Comparison of ENCODE assay signal across 27 cellular contexts in genomic region chr2:236700703-236701102, GRCh38.
"Had no signal": no experiment of that assay in that cellular context is flagged by ENCODE, and none has a peak within 500 bp of the region (broad histone marks: within the 10 kb centered on the region; RNA-seq: fewer than 3 reads in every experiment).

No MANE protein-coding gene starts in this region.

- H3K9me3 ChIP-seq: adrenal gland, body of pancreas, esophagus squamous epithelium, gastroesophageal sphincter had no signal

- H3K4me3 Mint-ChIP-seq: activated CD4-positive, alpha-beta memory T cell treated with anti-CD3 and anti-CD28 coated beads for 36 hours; activated CD4-positive, alpha-beta T cell treated with anti-CD3 and anti-CD28 coated beads for 36 hours; activated CD4-positive, alpha-beta T cell treated with anti-CD3 and anti-CD28 coated beads, Interleukin-2, amount 10 ng/mL, durations not matched to agents 24 days and 14 days; activated CD8-positive, alpha-beta memory T cell treated with anti-CD3 and anti-CD28 coated beads, Interleukin-2, amount 10 ng/mL, durations not matched to agents 7 days and 5 days; activated CD8-positive, alpha-beta T cell treated with anti-CD3 and anti-CD28 coated beads, Interleukin-2, amount 10 ng/mL, durations not matched to agents 7 days and 5 days; activated naive CD4-positive, alpha-beta T cell treated with anti-CD3 and anti-CD28 coated beads for 36 hours; activated naive CD4-positive, alpha-beta T cell treated with anti-CD3 and anti-CD28 coated beads, Interleukin-2, amount 50 U/mL, for 24 hours; activated naive CD8-positive, alpha-beta T cell treated with anti-CD3 and anti-CD28 coated beads for 36 hours; activated naive CD8-positive, alpha-beta T cell treated with anti-CD3 and anti-CD28 coated beads, Interleukin-2, amount 50 U/mL, for 24 hours; activated T-cell treated with anti-CD3 and anti-CD28 coated beads, Interleukin-2, amount 50 U/mL, for 72 hours had no signal

- H3K9me3 Mint-ChIP-seq: activated CD4-positive, alpha-beta memory T cell treated with anti-CD3 and anti-CD28 coated beads for 36 hours; activated CD4-positive, alpha-beta T cell treated with anti-CD3 and anti-CD28 coated beads, Interleukin-2, amount 10 ng/mL, durations not matched to agents 24 days and 14 days; activated naive CD4-positive, alpha-beta T cell treated with anti-CD3 and anti-CD28 coated beads for 36 hours; activated naive CD4-positive, alpha-beta T cell treated with anti-CD3 and anti-CD28 coated beads, Interleukin-2, amount 50 U/mL, for 24 hours; activated naive CD8-positive, alpha-beta T cell treated with anti-CD3 and anti-CD28 coated beads for 36 hours; activated naive CD8-positive, alpha-beta T cell treated with anti-CD3 and anti-CD28 coated beads, Interleukin-2, amount 50 U/mL, for 24 hours; activated T-cell treated with anti-CD3 and anti-CD28 coated beads, Interleukin-2, amount 50 U/mL, for 72 hours had no signal

- H3K36me3 Mint-ChIP-seq: activated CD4-positive, alpha-beta memory T cell treated with anti-CD3 and anti-CD28 coated beads for 36 hours; activated CD8-positive, alpha-beta memory T cell treated with anti-CD3 and anti-CD28 coated beads, Interleukin-2, amount 10 ng/mL, durations not matched to agents 7 days and 5 days; activated naive CD4-positive, alpha-beta T cell treated with anti-CD3 and anti-CD28 coated beads, Interleukin-2, amount 50 U/mL, for 24 hours; activated naive CD8-positive, alpha-beta T cell treated with anti-CD3 and anti-CD28 coated beads for 36 hours had no signal

- H3K27me3 ChIP-seq: adrenal gland, body of pancreas, esophagus squamous epithelium, gastroesophageal sphincter had no signal

- H3K27ac ChIP-seq: adrenal gland, body of pancreas, epithelial cell of prostate, esophagus squamous epithelium, gastroesophageal sphincter had no signal

- H3K36me3 ChIP-seq: adrenal gland, esophagus squamous epithelium, gastroesophageal sphincter had no signal

- ATAC-seq: activated CD4-positive, alpha-beta T cell treated with anti-CD3 and anti-CD28 coated beads for 36 hours; activated CD8-positive, alpha-beta memory T cell treated with anti-CD3 and anti-CD28 coated beads, Interleukin-2, amount 10 ng/mL, durations not matched to agents 7 days and 5 days; activated CD8-positive, alpha-beta T cell treated with anti-CD3 and anti-CD28 coated beads, Interleukin-2, amount 10 ng/mL, durations not matched to agents 7 days and 5 days; activated naive CD8-positive, alpha-beta T cell treated with anti-CD3 and anti-CD28 coated beads, Interleukin-2, amount 50 U/mL, for 24 hours; activated T-cell treated with anti-CD3 and anti-CD28 coated beads, Interleukin-2, amount 50 U/mL, for 72 hours; body of pancreas; gastroesophageal sphincter had no signal

- FAIRE-seq: colon, endometrium, endothelial cell of umbilical vein had no signal

- H3K4me3 ChIP-seq: adrenal gland, body of pancreas, esophagus squamous epithelium, gastroesophageal sphincter had no signal

- H3K4me1 Mint-ChIP-seq: activated CD4-positive, alpha-beta T cell treated with anti-CD3 and anti-CD28 coated beads for 36 hours; activated CD4-positive, alpha-beta T cell treated with anti-CD3 and anti-CD28 coated beads, Interleukin-2, amount 10 ng/mL, durations not matched to agents 24 days and 14 days; activated CD8-positive, alpha-beta memory T cell treated with anti-CD3 and anti-CD28 coated beads, Interleukin-2, amount 10 ng/mL, durations not matched to agents 7 days and 5 days; activated naive CD4-positive, alpha-beta T cell treated with anti-CD3 and anti-CD28 coated beads, Interleukin-2, amount 50 U/mL, for 24 hours; activated naive CD8-positive, alpha-beta T cell treated with anti-CD3 and anti-CD28 coated beads for 36 hours; activated naive CD8-positive, alpha-beta T cell treated with anti-CD3 and anti-CD28 coated beads, Interleukin-2, amount 50 U/mL, for 24 hours had no signal

- DNase-seq: activated CD4-positive, alpha-beta memory T cell treated with anti-CD3 and anti-CD28 coated beads for 36 hours; activated CD4-positive, alpha-beta T cell treated with anti-CD3 and anti-CD28 coated beads for 36 hours; activated CD4-positive, alpha-beta T cell treated with anti-CD3 and anti-CD28 coated beads, Interleukin-2, amount 10 ng/mL, durations not matched to agents 24 days and 14 days; activated CD4-positive, CD25-positive, alpha-beta regulatory T cell; activated CD4-positive, CD25-positive, alpha-beta regulatory T cell treated with anti-CD3 and anti-CD28 coated beads, Interleukin-2, amount 50 U/mL, for 72 hours; activated CD8-positive, alpha-beta memory T cell treated with anti-CD3 and anti-CD28 coated beads, Interleukin-2, amount 10 ng/mL, durations not matched to agents 7 days and 5 days; activated CD8-positive, alpha-beta memory T cell treated with anti-CD3 and anti-CD28 coated beads, Interleukin-2, amount 50 U/mL, for 4 hours; activated CD8-positive, alpha-beta T cell treated with anti-CD3 and anti-CD28 coated beads, Interleukin-2, amount 10 ng/mL, durations not matched to agents 7 days and 5 days; activated naive CD4-positive, alpha-beta T cell treated with anti-CD3 and anti-CD28 coated beads for 36 hours; activated naive CD8-positive, alpha-beta T cell treated with anti-CD3 and anti-CD28 coated beads for 36 hours; activated naive CD8-positive, alpha-beta T cell treated with anti-CD3 and anti-CD28 coated beads, Interleukin-2, amount 50 U/mL, for 24 hours; activated T-cell treated with anti-CD3 and anti-CD28 coated beads, Interleukin-2, amount 50 U/mL, for 1 hour; activated T-cell treated with anti-CD3 and anti-CD28 coated beads, Interleukin-2, amount 50 U/mL, for 72 hours; amygdala; body of pancreas; caudate nucleus; effector CD8-positive, alpha-beta T cell; esophagus squamous epithelium; foreskin melanocyte; T-helper 2 cell had no signal

- H3K27ac Mint-ChIP-seq: activated CD4-positive, alpha-beta memory T cell treated with anti-CD3 and anti-CD28 coated beads for 36 hours; activated CD4-positive, alpha-beta T cell treated with anti-CD3 and anti-CD28 coated beads for 36 hours; activated CD4-positive, alpha-beta T cell treated with anti-CD3 and anti-CD28 coated beads, Interleukin-2, amount 10 ng/mL, durations not matched to agents 24 days and 14 days; activated CD8-positive, alpha-beta memory T cell treated with anti-CD3 and anti-CD28 coated beads, Interleukin-2, amount 10 ng/mL, durations not matched to agents 7 days and 5 days; activated CD8-positive, alpha-beta T cell treated with anti-CD3 and anti-CD28 coated beads, Interleukin-2, amount 10 ng/mL, durations not matched to agents 7 days and 5 days; activated naive CD4-positive, alpha-beta T cell treated with anti-CD3 and anti-CD28 coated beads for 36 hours; activated naive CD4-positive, alpha-beta T cell treated with anti-CD3 and anti-CD28 coated beads, Interleukin-2, amount 50 U/mL, for 24 hours; activated naive CD8-positive, alpha-beta T cell treated with anti-CD3 and anti-CD28 coated beads for 36 hours; activated naive CD8-positive, alpha-beta T cell treated with anti-CD3 and anti-CD28 coated beads, Interleukin-2, amount 50 U/mL, for 24 hours; activated T-cell treated with anti-CD3 and anti-CD28 coated beads, Interleukin-2, amount 50 U/mL, for 72 hours had no signal

- H3K27me3 Mint-ChIP-seq: activated CD4-positive, alpha-beta memory T cell treated with anti-CD3 and anti-CD28 coated beads for 36 hours; activated CD4-positive, alpha-beta T cell treated with anti-CD3 and anti-CD28 coated beads for 36 hours; activated naive CD4-positive, alpha-beta T cell treated with anti-CD3 and anti-CD28 coated beads, Interleukin-2, amount 50 U/mL, for 24 hours; activated naive CD8-positive, alpha-beta T cell treated with anti-CD3 and anti-CD28 coated beads for 36 hours had no signal

- H3K4me1 ChIP-seq: adrenal gland, gastroesophageal sphincter had no signal
